Comparison of ENCODE assay signal across 8 cellular contexts in genomic region chr3:105827959-105828358, GRCh38. TPM values are rescaled to one million over a fixed set of nuclear protein-coding genes. Genes with fewer than 3 reads are reported as not detected.
DNase-seq lines count a peak whose midpoint lies in the region; ATAC-seq and TF ChIP-seq lines count a peak whose summit lies in the region.

No MANE protein-coding gene starts in this region.

- H3K9me3 Mint-ChIP-seq in activated naive CD8-positive, alpha-beta T cell treated with anti-CD3 and anti-CD28 coated beads, Interleukin-2, amount 50 U/mL, for 24 hours: peaks cover 16% of the 10 kb centered on the region

- no peak for TF ChIP-seq POLR2A in suprapubic skin (IDR thresholded peaks at IDR 0.05)

- no peak for TF ChIP-seq EP300 in suprapubic skin (IDR thresholded peaks at IDR 0.05)

- H3K4me3 ChIP-seq in ACC112 (ENCODE audit: low read depth, low read length) (no peak overlapping the region; the same call in 1 of the 2 replicates), suprapubic skin (no peak overlapping the region)

- H3K27ac Mint-ChIP-seq in activated naive CD8-positive, alpha-beta T cell treated with anti-CD3 and anti-CD28 coated beads, Interleukin-2, amount 50 U/mL, for 24 hours: peak overlapping the region; percentile 100

- DNase-seq in HEK293T (ENCODE audit: extremely low spot score) (peak; percentile 40), islet precursor cell (peak; percentile 91), suprapubic skin (ENCODE audit: low spot score in 2 of 2) (no peak)
- DNase-seq in activated naive CD8-positive, alpha-beta T cell treated with anti-CD3 and anti-CD28 coated beads, Interleukin-2, amount 50 U/mL, for 24 hours: no peak

- peak overlapping the region; percentile 65 for H3K4me3 Mint-ChIP-seq in activated naive CD8-positive, alpha-beta T cell treated with anti-CD3 and anti-CD28 coated beads, Interleukin-2, amount 50 U/mL, for 24 hours

- H3K79me2 ChIP-seq in ACC112 (ENCODE audit: control insufficient read depth, insufficient read depth, low read length, unreplicated experiment): peaks cover 4% of the 10 kb centered on the region

- H3K27ac ChIP-seq in ACC112 (ENCODE audit: low read depth, low read length) (peak overlapping the region; percentile 92), suprapubic skin (no peak overlapping the region)

- CTCF ChIA-PET in HEK293T (lab: Yijun Ruan, JAX): no interaction called here

- H3K4me1 ChIP-seq in ACC112 (ENCODE audit: control insufficient read depth, insufficient read depth, low read length, unreplicated experiment): peaks cover 51% of the 10 kb centered on the region
- H3K4me1 ChIP-seq in suprapubic skin: peaks cover 13% of the 10 kb centered on the region

- no peaks in the 10 kb centered on the region for H3K9me3 ChIP-seq in suprapubic skin

- H2AFZ ChIP-seq in ACC112 (ENCODE audit: low read length, unreplicated experiment): peak overlapping the region; percentile 12

- peaks cover 76% of the 10 kb centered on the region for H3K36me3 Mint-ChIP-seq in activated naive CD8-positive, alpha-beta T cell treated with anti-CD3 and anti-CD28 coated beads, Interleukin-2, amount 50 U/mL, for 24 hours (ENCODE audit: low read depth)

- ATAC-seq in activated naive CD8-positive, alpha-beta T cell treated with anti-CD3 and anti-CD28 coated beads, Interleukin-2, amount 50 U/mL, for 24 hours: no peak
- ATAC-seq in HG02981 (IDR thresholded peaks at IDR 0.05; ENCODE audit: unreplicated experiment): no peak
- no peak for ATAC-seq in HG03378 (IDR thresholded peaks at IDR 0.05; ENCODE audit: unreplicated experiment)
- no peak for ATAC-seq in HG03025 (IDR thresholded peaks at IDR 0.05; ENCODE audit: low FRiP score, unreplicated experiment)

- H3K4me1 Mint-ChIP-seq in activated naive CD8-positive, alpha-beta T cell treated with anti-CD3 and anti-CD28 coated beads, Interleukin-2, amount 50 U/mL, for 24 hours: peaks cover 95% of the 10 kb centered on the region

- 76% methylated on average over 2 of the region's 2 CpGs for WGBS in suprapubic skin

- TF ChIP-seq CTCF in suprapubic skin (IDR thresholded peaks at IDR 0.05): no peak

- H3K36me3 ChIP-seq in ACC112 (ENCODE audit: insufficient read depth, low read length) (peaks cover 18% of the 10 kb centered on the region), suprapubic skin (peaks cover 3% of the 10 kb centered on the region)

- POLR2A ChIA-PET in HEK293T (lab: Yijun Ruan, JAX): no interaction called here

- H3K27me3 ChIP-seq in ACC112 (ENCODE audit: insufficient read depth, low read length) (no peaks in the 10 kb centered on the region), suprapubic skin (no peaks in the 10 kb centered on the region)

- no peaks in the 10 kb centered on the region for H3K27me3 Mint-ChIP-seq in activated naive CD8-positive, alpha-beta T cell treated with anti-CD3 and anti-CD28 coated beads, Interleukin-2, amount 50 U/mL, for 24 hours

TF ChIP-seq in HEK293T, 16 proteins besides CTCF, POLR2A, EP300 and RAD21:
- TF ChIP-seq PKNOX1 (IDR thresholded peaks at IDR 0.05): no peak
- no peak for TF ChIP-seq HDGF (IDR thresholded peaks at IDR 0.05; ENCODE audit: borderline replicate concordance)
- no peak for TF ChIP-seq LEF1 (IDR thresholded peaks at IDR 0.05; ENCODE audit: borderline replicate concordance)
- TF ChIP-seq BHLHE40 (IDR thresholded peaks at IDR 0.05; ENCODE audit: borderline replicate concordance): no peak
- TF ChIP-seq FOXA1 (IDR thresholded peaks at IDR 0.05): no peak
- TF ChIP-seq SUZ12 (IDR thresholded peaks at IDR 0.05): no peak
- no peak for TF ChIP-seq TARDBP (IDR thresholded peaks at IDR 0.05)

RNA-seq across cellular contexts. Expression of gene CBLB, which starts 40.9 kb away (rescaled TPM):
- 10 to 100 TPM; 16.8 to 43.8 (median 25.2) TPM for total RNA-seq in suprapubic skin

Comparison
In these comparisons a context has a peak if more than half of its experiments do, and no peak if none do; other contexts are left out.
1. DNase-seq: peak in HEK293T (single experiment) and islet precursor cell (single experiment); none in activated naive CD8-positive, alpha-beta T cell treated with anti-CD3 and anti-CD28 coated beads, Interleukin-2, amount 50 U/mL, for 24 hours (single experiment) and suprapubic skin (0 of 2).